7 cellular contexts compared by ENCODE assay signal in the genomic region with DNA sequence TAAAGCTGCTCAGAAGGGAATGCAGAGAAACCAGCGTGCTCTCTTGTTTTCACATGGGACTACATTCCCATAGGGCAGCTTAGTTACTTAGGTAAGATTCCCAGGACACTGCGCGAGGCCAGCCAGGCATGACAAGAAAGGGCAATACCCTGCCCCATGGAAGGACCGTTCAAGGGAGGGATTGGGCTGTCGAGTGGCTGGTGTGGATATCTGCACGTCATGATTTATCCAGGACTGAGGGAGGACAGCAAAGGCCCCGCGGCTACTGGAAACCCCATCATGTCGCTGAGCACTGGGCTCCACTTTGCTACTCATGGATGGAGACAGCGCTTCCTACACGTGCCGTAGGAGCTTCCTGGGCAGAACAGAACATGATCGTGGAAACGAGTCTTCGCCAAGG.
"Had no signal": no experiment of that assay in that cellular context is flagged by ENCODE, and none has a peak within 500 bp of the region (broad histone marks: within the 10 kb centered on the region; RNA-seq: fewer than 3 reads in every experiment).

No MANE protein-coding gene starts in this region.

- H3K27ac ChIP-seq: HL-60 had no signal

- DNase-seq: H7, HFFc6, KBM-7 had no signal

- FAIRE-seq: HepG2 had no signal

- H2AFZ ChIP-seq: GM23338 had no signal

- H3K4me2 ChIP-seq: GM23338 had no signal

- H3K4me3 ChIP-seq: GM23338, HAP-1 had no signal

- H3K36me3 ChIP-seq: HAP-1 had no signal

- H3K9me3 ChIP-seq: HAP-1 had no signal

- H3K4me1 ChIP-seq: HAP-1 had no signal
